Comparison of ENCODE assay signal across 11 cellular contexts in the genomic region with DNA sequence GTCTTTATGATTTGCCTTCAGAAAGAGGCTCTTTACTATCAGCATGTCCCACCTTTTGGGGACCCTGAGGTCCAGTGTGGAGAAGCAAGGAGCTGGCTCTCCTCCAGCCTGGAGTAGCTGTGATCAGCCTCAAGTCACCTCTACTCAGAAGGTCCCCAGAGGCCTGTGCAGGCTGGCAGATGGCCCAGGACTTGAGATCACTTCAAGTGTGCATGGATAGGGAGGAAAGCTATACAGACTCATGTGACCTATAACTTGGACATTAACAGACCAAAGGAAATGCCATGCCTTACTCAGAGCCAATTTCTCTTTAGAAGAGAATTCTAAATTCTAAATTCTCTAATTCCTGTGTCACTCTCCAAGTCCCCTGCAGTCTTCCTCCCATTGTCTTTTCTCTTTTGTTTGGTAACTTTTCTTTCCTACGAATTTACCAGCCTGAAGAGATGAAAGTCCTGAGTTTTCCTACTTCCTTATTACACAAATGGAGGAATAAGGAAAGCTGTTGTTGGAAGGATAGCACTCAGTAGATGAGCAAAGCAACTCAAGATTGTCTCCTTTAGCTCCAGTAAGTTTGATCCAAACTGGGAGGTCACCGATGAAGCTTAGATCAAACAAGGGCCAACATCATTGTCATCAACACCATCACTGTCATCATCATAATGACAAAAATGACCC.
A peak's percentile ranks its signal among the peaks of the same experiment; 100 is the strongest.
DNase-seq lines count a peak whose midpoint lies in the region; ATAC-seq, FAIRE-seq and TF ChIP-seq lines count a peak whose summit lies in the region.
"Had no signal": no experiment of that assay in that cellular context is flagged by ENCODE, and none has a peak within 500 bp of the region (broad histone marks: within the 10 kb centered on the region; RNA-seq: fewer than 3 reads in every experiment).

No MANE protein-coding gene starts in this region.

- POLR2A ChIA-PET in CD4-positive, alpha-beta T cell (lab: Charles Lee) = no interaction called here

- no peak for ATAC-seq in lung (ENCODE audit: insufficient read depth, low FRiP score)
- ATAC-seq in CD4-positive, alpha-beta T cell (ENCODE audit: poor library complexity) = no peak

- WGBS in lung, 2 donors = 67 to 70% methylated on average over 2 of the region's 2 CpGs

- no peaks in the 10 kb centered on the region for H3K4me1 Mint-ChIP-seq in CD4-positive, alpha-beta T cell (ENCODE audit: low read depth)

- peaks cover 19% of the 10 kb centered on the region for H3K27me3 Mint-ChIP-seq in CD4-positive, alpha-beta T cell

- H3K36me3 ChIP-seq in MG63 (peaks cover 14% of the 10 kb centered on the region), lung (ENCODE audit: control insufficient read depth in 2 of 2, insufficient read depth in 2 of 2, low read length in 2 of 2) (no peaks in the 10 kb centered on the region)

- CTCF ChIA-PET in CD4-positive, alpha-beta T cell (lab: Charles Lee) = no interaction called here

- TF ChIP-seq CTCF in lung (IDR thresholded peaks at IDR 0.05; ENCODE audit: control extremely low read depth, extremely low read depth) = no peak
- no peak for TF ChIP-seq CTCF in CD4-positive, alpha-beta T cell (IDR thresholded peaks at IDR 0.05)

- H3K9me3 Mint-ChIP-seq in CD4-positive, alpha-beta T cell = no peaks in the 10 kb centered on the region

- no peaks in the 10 kb centered on the region for H3K36me3 Mint-ChIP-seq in CD4-positive, alpha-beta T cell (ENCODE audit: low read depth)

- no peak for FAIRE-seq in RCC 7860 (lab: Jason Lieb, UNC)

- peaks cover 0 to 2% of the 10 kb centered on the region in 2 donors for H3K4me1 ChIP-seq in lung (ENCODE audit: control insufficient read depth in 2 of 2, insufficient read depth in 2 of 2, low read length in 2 of 2)

- no peak overlapping the region for H3K4me3 Mint-ChIP-seq in CD4-positive, alpha-beta T cell

- intact Hi-C loops in CD4-positive, alpha-beta T cell (cut with DNase I, micrococcal nuclease) = no loop called here

- no peak overlapping the region for H3K27ac Mint-ChIP-seq in CD4-positive, alpha-beta T cell

- H3K9me3 ChIP-seq in MG63 (no peaks in the 10 kb centered on the region), lung (ENCODE audit: control insufficient read depth in 2 of 2, insufficient read depth in 1 of 2, low read length in 1 of 2) (no peaks in the 10 kb centered on the region)
- no peaks in the 10 kb centered on the region for H3K9me3 ChIP-seq in CD4-positive, alpha-beta T cell (ENCODE audit: control insufficient read depth, low read length)

- DNase-seq in AG08395 (ENCODE audit: low spot score) (peak; percentile 63), MG63 (peak; percentile 62), dermis blood vessel endothelial cell (peak; percentile 70), lung (ENCODE audit: low spot score) (peak; percentile 61), HUDEP-2 (lab: John Stamatoyannopoulos, UW; ENCODE audit: unreplicated experiment in 76 of 76) (no peak), RCC 7860 (ENCODE audit: low spot score) (no peak)
- DNase-seq in CD4-positive, alpha-beta T cell = no peak
- DNase-seq in activated CD4-positive, alpha-beta T cell treated with anti-CD3 and anti-CD28 coated beads for 48 hours = no peak
- DNase-seq: activated T-cell treated with anti-CD3 and anti-CD28 coated beads, Interleukin-2, amount 50 U/mL, for 48 hours; cortex of kidney had no signal

- H3K4me3 ChIP-seq in MG63 (no peak overlapping the region), lung (no peak overlapping the region)

- H3K27me3 ChIP-seq in MG63 (no peaks in the 10 kb centered on the region), lung (ENCODE audit: control insufficient read depth, insufficient read depth) (no peaks in the 10 kb centered on the region)
- peaks cover 7% of the 10 kb centered on the region for H3K27me3 ChIP-seq in CD4-positive, alpha-beta T cell (ENCODE audit: control insufficient read depth, insufficient read depth, low read length)

- no peak overlapping the region for H3K27ac ChIP-seq in lung (ENCODE audit: low read depth in 1 of 2, low read length in 1 of 2)
- H3K27ac ChIP-seq in CD4-positive, alpha-beta T cell (ENCODE audit: low read depth, low read length) = no peak overlapping the region
- H3K27ac ChIP-seq: C4-2B had no signal

Comparison
In these comparisons a context has a peak if more than half of its experiments do, and no peak if none do; other contexts are left out.
1. DNase-seq: peak in AG08395 (single experiment), MG63 (single experiment), dermis blood vessel endothelial cell (single experiment) and lung (single experiment); none in HUDEP-2 (0 of 76), RCC 7860 (single experiment), CD4-positive, alpha-beta T cell (0 of 10) and activated CD4-positive, alpha-beta T cell treated with anti-CD3 and anti-CD28 coated beads for 48 hours (single experiment).